ENCODE assay signal across 8 cellular contexts in genomic region chrX:71118985-71119535, GRCh38. TPM values are rescaled to one million over a fixed set of nuclear protein-coding genes. Genes with fewer than 3 reads are reported as not detected.
DNase-seq lines count a peak whose midpoint lies in the region; ATAC-seq and TF ChIP-seq lines count a peak whose summit lies in the region.

No MANE protein-coding gene starts in this region.

- peaks cover 14% of the 10 kb centered on the region for H3K4me1 Mint-ChIP-seq in activated CD4-positive, alpha-beta T cell treated with anti-CD3 and anti-CD28 coated beads, Interleukin-2, amount 10 ng/mL, durations not matched to agents 24 days and 14 days
- peaks cover 24% of the 10 kb centered on the region for H3K4me1 Mint-ChIP-seq in activated CD4-positive, alpha-beta memory T cell treated with anti-CD3 and anti-CD28 coated beads, Interleukin-2, amount 10 ng/mL, durations not matched to agents 7 days and 5 days

- no peak for TF ChIP-seq CTCF in left ventricle myocardium inferior (IDR thresholded peaks at IDR 0.05; ENCODE audit: borderline replicate concordance)

- POLR2A ChIA-PET in activated CD4-positive, alpha-beta memory T cell treated with anti-CD3 and anti-CD28 coated beads, Interleukin-2, amount 10 ng/mL, durations not matched to agents 7 days and 5 days (lab: Charles Lee), result interaction anchor here (0.9 to 3.2 kb wide), 12 partner anchors 8 to 247 kb away, joined by 3 to 100 read pairs (median 7); partner anchors contain the start of genes CXorf65, FOXO4, NONO and SNX12

- H3K27me3 ChIP-seq in left ventricle myocardium inferior (ENCODE audit: low read depth) (no peaks in the 10 kb centered on the region), skeletal muscle tissue (ENCODE audit: control insufficient read depth in 3 of 3, insufficient read depth in 3 of 3, low read length in 3 of 3) (no peaks in the 10 kb centered on the region)

- peaks cover 26% of the 10 kb centered on the region for H3K36me3 Mint-ChIP-seq in activated CD4-positive, alpha-beta T cell treated with anti-CD3 and anti-CD28 coated beads, Interleukin-2, amount 10 ng/mL, durations not matched to agents 24 days and 14 days (ENCODE audit: low read depth)
- peaks cover 33% of the 10 kb centered on the region for H3K36me3 Mint-ChIP-seq in activated CD4-positive, alpha-beta memory T cell treated with anti-CD3 and anti-CD28 coated beads, Interleukin-2, amount 10 ng/mL, durations not matched to agents 7 days and 5 days (ENCODE audit: low read depth)

- peak overlapping the region; percentile 73 for H3K4me3 ChIP-seq in left ventricle myocardium inferior
- peak overlapping the region; percentile 60 to 82 (median 75) for H3K4me3 ChIP-seq in skeletal muscle tissue (ENCODE audit: low read length in 3 of 3)

- H3K9me3 ChIP-seq in left ventricle myocardium inferior (replicated peaks), result no peaks in the 10 kb centered on the region
- H3K9me3 ChIP-seq in skeletal muscle tissue (ENCODE audit: control insufficient read depth in 3 of 3, low read length in 3 of 3), result peaks cover 0 to 2% (median 0%) of the 10 kb centered on the region in 3 donors

- CTCF ChIA-PET in activated CD4-positive, alpha-beta memory T cell treated with anti-CD3 and anti-CD28 coated beads, Interleukin-2, amount 10 ng/mL, durations not matched to agents 7 days and 5 days (lab: Charles Lee), result interaction anchor here (1.4 to 2.2 kb wide), 3 partner anchors 18 to 22 kb away, joined by 8 to 10 read pairs (median 9); partner anchors contain the start of gene FOXO4

- H3K27ac Mint-ChIP-seq in activated CD4-positive, alpha-beta T cell treated with anti-CD3 and anti-CD28 coated beads, Interleukin-2, amount 10 ng/mL, durations not matched to agents 24 days and 14 days, result peak overlapping the region; percentile 86
- peak overlapping the region; percentile 78 for H3K27ac Mint-ChIP-seq in activated CD4-positive, alpha-beta memory T cell treated with anti-CD3 and anti-CD28 coated beads, Interleukin-2, amount 10 ng/mL, durations not matched to agents 7 days and 5 days

- intact Hi-C loops in activated CD4-positive, alpha-beta T cell treated with anti-CD3 and anti-CD28 coated beads, Interleukin-2, amount 10 ng/mL, durations not matched to agents 24 days and 14 days (cut with micrococcal nuclease), result loop anchor here (1.0 to 2.0 kb wide), 3 partner anchors 16 to 164 kb away; partner anchors contain the start of genes NONO and SNX12
- intact Hi-C loops in left ventricle myocardium inferior (cut with micrococcal nuclease), result no loop called here

- no peak for ATAC-seq in GM21576 (IDR thresholded peaks at IDR 0.05; ENCODE audit: unreplicated experiment)
- ATAC-seq in HG03135 (IDR thresholded peaks at IDR 0.05; ENCODE audit: unreplicated experiment), result no peak

- H3K4me3 Mint-ChIP-seq in activated CD4-positive, alpha-beta T cell treated with anti-CD3 and anti-CD28 coated beads, Interleukin-2, amount 10 ng/mL, durations not matched to agents 24 days and 14 days, result peak overlapping the region; percentile 84
- peak overlapping the region; percentile 77 for H3K4me3 Mint-ChIP-seq in activated CD4-positive, alpha-beta memory T cell treated with anti-CD3 and anti-CD28 coated beads, Interleukin-2, amount 10 ng/mL, durations not matched to agents 7 days and 5 days

- H3K4me1 ChIP-seq in left ventricle myocardium inferior, result peaks cover 13% of the 10 kb centered on the region
- H3K4me1 ChIP-seq in skeletal muscle tissue (ENCODE audit: control insufficient read depth in 3 of 3, insufficient read depth in 3 of 3, low read length in 3 of 3), result peaks cover 6 to 13% (median 10%) of the 10 kb centered on the region in 3 donors

- no peaks in the 10 kb centered on the region for H3K9me3 Mint-ChIP-seq in activated CD4-positive, alpha-beta T cell treated with anti-CD3 and anti-CD28 coated beads, Interleukin-2, amount 10 ng/mL, durations not matched to agents 24 days and 14 days
- H3K9me3 Mint-ChIP-seq in activated CD4-positive, alpha-beta memory T cell treated with anti-CD3 and anti-CD28 coated beads, Interleukin-2, amount 10 ng/mL, durations not matched to agents 7 days and 5 days, result no peaks in the 10 kb centered on the region

- H3K27ac ChIP-seq in left ventricle myocardium inferior (replicated peaks), result peak overlapping the region; percentile 76
- H3K27ac ChIP-seq in skeletal muscle tissue (ENCODE audit: low read depth, low read length), result peak overlapping the region; percentile 80

- no peak for DNase-seq in activated CD4-positive, alpha-beta T cell treated with anti-CD3 and anti-CD28 coated beads, Interleukin-2, amount 10 ng/mL, durations not matched to agents 24 days and 14 days
- no peak for DNase-seq in activated CD4-positive, alpha-beta T cell treated with anti-CD3 and anti-CD28 coated beads for 1 hour
- no peak for DNase-seq in activated CD4-positive, alpha-beta memory T cell treated with anti-CD3 and anti-CD28 coated beads, Interleukin-2, amount 10 ng/mL, durations not matched to agents 7 days and 5 days
- DNase-seq in left ventricle myocardium inferior (no peak), NCI-H2107 (lab: John Stamatoyannopoulos, UW) (no peak)

- H3K27me3 Mint-ChIP-seq in activated CD4-positive, alpha-beta T cell treated with anti-CD3 and anti-CD28 coated beads, Interleukin-2, amount 10 ng/mL, durations not matched to agents 24 days and 14 days, result no peaks in the 10 kb centered on the region
- no peaks in the 10 kb centered on the region for H3K27me3 Mint-ChIP-seq in activated CD4-positive, alpha-beta memory T cell treated with anti-CD3 and anti-CD28 coated beads, Interleukin-2, amount 10 ng/mL, durations not matched to agents 7 days and 5 days

- H3K9ac ChIP-seq in skeletal muscle tissue (ENCODE audit: low read depth in 1 of 3, low read length in 3 of 3), result peak overlapping the region; percentile 72 to 82 (median 74)

- H3K36me3 ChIP-seq in left ventricle myocardium inferior (peaks cover 32% of the 10 kb centered on the region), skeletal muscle tissue (ENCODE audit: control insufficient read depth in 3 of 3, insufficient read depth in 3 of 3, low read length in 3 of 3) (peaks cover 33 to 36% (median 36%) of the 10 kb centered on the region in 3 donors)

RNA-seq across cellular contexts. Expression of gene MED12, which starts 0.7 kb away (rescaled TPM):
- total RNA-seq in activated CD4-positive, alpha-beta T cell treated with anti-CD3 and anti-CD28 coated beads, Interleukin-2, amount 10 ng/mL, durations not matched to agents 24 days and 14 days, result 61.0 and 65.9 TPM in 2 replicates
- total RNA-seq in activated CD4-positive, alpha-beta memory T cell treated with anti-CD3 and anti-CD28 coated beads, Interleukin-2, amount 10 ng/mL, durations not matched to agents 7 days and 5 days, result 10 to 100 TPM; 56.5 to 61.3 TPM
- 23.2 TPM for total RNA-seq in left ventricle myocardium inferior
- total RNA-seq in skeletal muscle tissue, result 37.6 TPM

RNA-seq across cellular contexts. Expression of gene IL2RG, which starts 7.7 kb away (rescaled TPM):
- total RNA-seq in activated CD4-positive, alpha-beta T cell treated with anti-CD3 and anti-CD28 coated beads, Interleukin-2, amount 10 ng/mL, durations not matched to agents 24 days and 14 days, result 337 and 348 TPM in 2 replicates
- total RNA-seq in activated CD4-positive, alpha-beta memory T cell treated with anti-CD3 and anti-CD28 coated beads, Interleukin-2, amount 10 ng/mL, durations not matched to agents 7 days and 5 days, result 100 to 1,000 TPM; 633 to 637 TPM
- 0.99 TPM for total RNA-seq in left ventricle myocardium inferior
- 1.0 TPM for total RNA-seq in skeletal muscle tissue

RNA-seq across cellular contexts. Expression of gene CXorf65, which starts 12.5 kb away (rescaled TPM):
- 17.9 and 24.9 TPM in 2 replicates for total RNA-seq in activated CD4-positive, alpha-beta T cell treated with anti-CD3 and anti-CD28 coated beads, Interleukin-2, amount 10 ng/mL, durations not matched to agents 24 days and 14 days
- 10 to 100 TPM; 26.4 to 29.9 TPM for total RNA-seq in activated CD4-positive, alpha-beta memory T cell treated with anti-CD3 and anti-CD28 coated beads, Interleukin-2, amount 10 ng/mL, durations not matched to agents 7 days and 5 days
- not detected for total RNA-seq in left ventricle myocardium inferior
- not detected for total RNA-seq in skeletal muscle tissue

RNA-seq across cellular contexts. Expression of gene FOXO4, which starts 23.4 kb away (rescaled TPM):
- total RNA-seq in activated CD4-positive, alpha-beta T cell treated with anti-CD3 and anti-CD28 coated beads, Interleukin-2, amount 10 ng/mL, durations not matched to agents 24 days and 14 days, result 9.4 and 9.8 TPM in 2 replicates
- 10 to 100 TPM; 18.4 to 20.4 TPM for total RNA-seq in activated CD4-positive, alpha-beta memory T cell treated with anti-CD3 and anti-CD28 coated beads, Interleukin-2, amount 10 ng/mL, durations not matched to agents 7 days and 5 days
- total RNA-seq in left ventricle myocardium inferior (39.5 TPM), skeletal muscle tissue (30.3 TPM)

RNA-seq across cellular contexts. Expression of gene NLGN3, which starts 25.6 kb away (rescaled TPM):
- total RNA-seq in activated CD4-positive, alpha-beta T cell treated with anti-CD3 and anti-CD28 coated beads, Interleukin-2, amount 10 ng/mL, durations not matched to agents 24 days and 14 days, result 1.0 and 1.1 TPM in 2 replicates
- 1 to 10 TPM in 1 of 2 experiments, under 1 TPM in 1; 0.90 to 1.2 TPM for total RNA-seq in activated CD4-positive, alpha-beta memory T cell treated with anti-CD3 and anti-CD28 coated beads, Interleukin-2, amount 10 ng/mL, durations not matched to agents 7 days and 5 days
- 0.41 TPM for total RNA-seq in left ventricle myocardium inferior
- 1.0 TPM for total RNA-seq in skeletal muscle tissue

Comparison
In these comparisons a context has a peak if more than half of its experiments do, and no peak if none do; other contexts are left out.
1. RNA of gene IL2RG, which starts 7.7 kb away (total RNA-seq): 633 to 637 TPM in activated CD4-positive, alpha-beta memory T cell treated with anti-CD3 and anti-CD28 coated beads, Interleukin-2, amount 10 ng/mL, durations not matched to agents 7 days and 5 days and 337 to 348 TPM in activated CD4-positive, alpha-beta T cell treated with anti-CD3 and anti-CD28 coated beads, Interleukin-2, amount 10 ng/mL, durations not matched to agents 24 days and 14 days; 1.0 TPM in skeletal muscle tissue (single experiment) and 0.99 TPM in left ventricle myocardium inferior (single experiment); every median in the first group is over 100 times any median in the second.
2. RNA of gene CXorf65, which starts 12.5 kb away (total RNA-seq): 26.4 to 29.9 TPM in activated CD4-positive, alpha-beta memory T cell treated with anti-CD3 and anti-CD28 coated beads, Interleukin-2, amount 10 ng/mL, durations not matched to agents 7 days and 5 days and 17.9 to 24.9 TPM in activated CD4-positive, alpha-beta T cell treated with anti-CD3 and anti-CD28 coated beads, Interleukin-2, amount 10 ng/mL, durations not matched to agents 24 days and 14 days; not detected in left ventricle myocardium inferior (single experiment) and not detected in skeletal muscle tissue (single experiment); every median in the first group is over 10 times any median in the second.